In genomic region chr22:32411388-32411787, GRCh38 we compare ENCODE assay signal across 9 cellular contexts. TPM values are rescaled to one million over a fixed set of nuclear protein-coding genes. Genes with fewer than 3 reads are reported as not detected.
A peak's percentile ranks its signal among the peaks of the same experiment; 100 is the strongest.
DNase-seq lines count a peak whose midpoint lies in the region; ATAC-seq, FAIRE-seq and TF ChIP-seq lines count a peak whose summit lies in the region.
"Had no signal": no experiment of that assay in that cellular context is flagged by ENCODE, and none has a peak within 500 bp of the region (broad histone marks: within the 10 kb centered on the region; RNA-seq: fewer than 3 reads in every experiment).

No MANE protein-coding gene starts in this region.

- H3K4me3 Mint-ChIP-seq in stimulated activated naive B cell treated with anti-CD40 and anti-IgM and Interleukin-4, amounts not matched to agents 10 μg/mL and 1 μg/mL and 100 μg/mL, for 72 hours: peak overlapping the region; percentile 93 to 97

- peak overlapping the region; percentile 54 for H3K27ac ChIP-seq in HUES64 (ENCODE audit: low read depth, low read length)
- H3K27ac ChIP-seq in keratinocyte (ENCODE audit: control insufficient read depth, insufficient read depth, low read length): peak overlapping the region; percentile 96

- 3% methylated on average over 11 of the region's 11 CpGs for WGBS in HUES64

- intact Hi-C loops in posterior cingulate gyrus (cut with DNase I): no loop called here

- H3K4me1 ChIP-seq in HUES64 (ENCODE audit: insufficient read depth, low read length) (peaks cover 12% of the 10 kb centered on the region; the same call in 1 of the 2 replicates), adipocyte (ENCODE audit: control insufficient read depth, insufficient read depth, low read length) (peaks cover 22% of the 10 kb centered on the region), keratinocyte (ENCODE audit: control insufficient read depth, extremely low read depth, insufficient read depth, low read length) (peaks cover 25% of the 10 kb centered on the region)

- H3K4me1 Mint-ChIP-seq in stimulated activated naive B cell treated with anti-CD40 and anti-IgM and Interleukin-4, amounts not matched to agents 10 μg/mL and 1 μg/mL and 100 μg/mL, for 72 hours: peaks cover 27 to 49% of the 10 kb centered on the region in 2 donors

- peak overlapping the region; percentile 95 for H3K4me3 ChIP-seq in HUES64 (ENCODE audit: low read length)
- peak overlapping the region; percentile 94 for H3K4me3 ChIP-seq in adipocyte (ENCODE audit: low read length)
- H3K4me3 ChIP-seq in keratinocyte (ENCODE audit: control insufficient read depth in 2 of 3, extremely low read depth in 1 of 3, insufficient read depth in 2 of 3, low read depth in 1 of 3, low read length in 3 of 3): peak overlapping the region; percentile 96 to 99 (median 98)

- peak; percentile 60 for FAIRE-seq in keratinocyte (lab: Jason Lieb, UNC)
- FAIRE-seq: TTC549 had no signal

- no peak for TF ChIP-seq CTCF in keratinocyte (optimal IDR thresholded peaks at IDR 0.05 in 1 of 3, IDR thresholded peaks at IDR 0.05 in 1 of 3, conservative IDR thresholded peaks at IDR 0.05 in 1 of 3; ENCODE audit: extremely low read depth in 1 of 3, insufficient read depth in 2 of 3, low read length in 3 of 3)

- H3K36me3 ChIP-seq in HUES64 (ENCODE audit: insufficient read depth, low read length) (peaks cover 37% of the 10 kb centered on the region), adipocyte (ENCODE audit: control insufficient read depth, insufficient read depth, low read length, severe bottlenecking) (peaks cover 25% of the 10 kb centered on the region), keratinocyte (ENCODE audit: control insufficient read depth in 2 of 2, extremely low read depth in 1 of 2, insufficient read depth in 2 of 2, low read length in 2 of 2) (peaks cover 14 to 22% of the 10 kb centered on the region in 2 experiments)

- H3K27ac Mint-ChIP-seq in stimulated activated naive B cell treated with anti-CD40 and anti-IgM and Interleukin-4, amounts not matched to agents 10 μg/mL and 1 μg/mL and 100 μg/mL, for 72 hours: peak overlapping the region; percentile 97

- ATAC-seq in stimulated activated naive B cell treated with anti-CD40 and anti-IgM and Interleukin-4, amounts not matched to agents 10 μg/mL and 1 μg/mL and 100 μg/mL, for 72 hours (replicated peaks): peak in 1 of 2 donors; percentile 28
- ATAC-seq in GM21381 (IDR thresholded peaks at IDR 0.05; ENCODE audit: unreplicated experiment): no peak

- H2AFZ ChIP-seq in keratinocyte (ENCODE audit: control insufficient read depth, low read length): peak overlapping the region; percentile 72

- H3K4me2 ChIP-seq in keratinocyte (ENCODE audit: control insufficient read depth, extremely low read depth, insufficient read depth, low read depth, low read length): peak overlapping the region; percentile 97

- H3K9ac ChIP-seq in HUES64 (ENCODE audit: low read depth, low read length) (peak overlapping the region; percentile 90), adipocyte (ENCODE audit: low read length) (peak overlapping the region; percentile 96), keratinocyte (ENCODE audit: control insufficient read depth, extremely low read depth, insufficient read depth, low read length) (peak overlapping the region; percentile 96)

- H3K27me3 Mint-ChIP-seq in stimulated activated naive B cell treated with anti-CD40 and anti-IgM and Interleukin-4, amounts not matched to agents 10 μg/mL and 1 μg/mL and 100 μg/mL, for 72 hours: peaks cover 0 to 6% of the 10 kb centered on the region in 2 donors

- H3K36me3 Mint-ChIP-seq in stimulated activated naive B cell treated with anti-CD40 and anti-IgM and Interleukin-4, amounts not matched to agents 10 μg/mL and 1 μg/mL and 100 μg/mL, for 72 hours: peaks cover 10 to 27% of the 10 kb centered on the region in 2 donors

- H4K20me1 ChIP-seq in keratinocyte (ENCODE audit: control insufficient read depth, extremely low read depth, insufficient read depth, low read length): no peaks in the 10 kb centered on the region

- H3K9me3 Mint-ChIP-seq in stimulated activated naive B cell treated with anti-CD40 and anti-IgM and Interleukin-4, amounts not matched to agents 10 μg/mL and 1 μg/mL and 100 μg/mL, for 72 hours: peaks cover 0 to 2% of the 10 kb centered on the region in 2 donors

- peaks cover 2% of the 10 kb centered on the region for H3K9me1 ChIP-seq in keratinocyte (ENCODE audit: control insufficient read depth, extremely low read depth, insufficient read depth, low read length)

- DNase-seq in GM03348 (ENCODE audit: low spot score) (peak; percentile 20), adipocyte (ENCODE audit: low read depth) (peak; percentile 53), keratinocyte (ENCODE audit: low read depth, low spot score) (no peak), posterior cingulate gyrus (no peak), H4 (ENCODE audit: low spot score) (no peak)
- DNase-seq in stimulated activated naive B cell treated with anti-CD40 and anti-IgM and Interleukin-4, amounts not matched to agents 10 μg/mL and 1 μg/mL and 100 μg/mL, for 72 hours: no peak

- H3K27me3 ChIP-seq in HUES64 (ENCODE audit: insufficient read depth, low read length): peaks cover under 1% of the 10 kb centered on the region; the same call in 1 of the 2 replicates
- no peaks in the 10 kb centered on the region for H3K27me3 ChIP-seq in adipocyte (replicated peaks; ENCODE audit: control insufficient read depth, insufficient read depth, low read length)
- no peaks in the 10 kb centered on the region for H3K27me3 ChIP-seq in keratinocyte (ENCODE audit: control insufficient read depth, extremely low read depth, insufficient read depth, low read length)

- dilution Hi-C loops in keratinocyte (cut with MboI; ENCODE audit: extremely low pct_ligation_motif_present, low sequenced_read_pairs): no loop called here

- H3K9me3 ChIP-seq in HUES64 (ENCODE audit: insufficient read depth, low read depth, low read length) (no peaks in the 10 kb centered on the region), adipocyte (ENCODE audit: control insufficient read depth, low read length) (no peaks in the 10 kb centered on the region), keratinocyte (ENCODE audit: control insufficient read depth, low read depth, low read length) (no peaks in the 10 kb centered on the region)

- peaks cover 43% of the 10 kb centered on the region for H3K79me2 ChIP-seq in keratinocyte (ENCODE audit: control insufficient read depth, insufficient read depth, low read length)

RNA-seq across cellular contexts. Expression of gene RTCB, which starts 0.7 kb away (rescaled TPM):
- polyA plus RNA-seq in HUES64 (2013, experiment 1 of 2): 77.2 TPM
- polyA plus RNA-seq in HUES64 (2013, experiment 2 of 2): 80.8 TPM
- 117 to 143 TPM (median 122 TPM) in 3 replicates for polyA plus RNA-seq in keratinocyte
- 35.7 TPM for polyA plus RNA-seq in keratinocyte (2011; ENCODE audit: low read depth)
- 90.2 and 104 TPM in 2 replicates for polyA plus RNA-seq in keratinocyte (2011; cell fraction: cytosol; rRNA removed)
- polyA plus RNA-seq in keratinocyte (2011; cell fraction: nucleus; rRNA removed): 120 and 163 TPM in 2 replicates
- polyA plus RNA-seq in keratinocyte (2012; ENCODE audit: low replicate concordance): 77.7 and 83.0 TPM in 2 replicates
- polyA minus RNA-seq in keratinocyte: 60.8 to 113 TPM (median 77.1 TPM) in 3 replicates
- 38.9 TPM for polyA minus RNA-seq in keratinocyte (2011; cell fraction: cytosol; rRNA and poly(A)+ RNA removed)
- polyA minus RNA-seq in keratinocyte (2011; cell fraction: nucleus; rRNA and poly(A)+ RNA removed): 31.8 and 50.7 TPM in 2 replicates
- total RNA-seq in H4 (2014; rRNA removed; shearing (Covaris generic)): 93.7 and 110 TPM in 2 replicates

RNA-seq across cellular contexts. Expression of gene BPIFC, which starts 52.9 kb away (rescaled TPM):
- not detected for polyA plus RNA-seq in HUES64 (2013, experiment 1 of 2)
- not detected for polyA plus RNA-seq in HUES64 (2013, experiment 2 of 2)
- 0.57 to 1.9 TPM (median 1.3 TPM) in 3 replicates for polyA plus RNA-seq in keratinocyte
- polyA plus RNA-seq in keratinocyte (2011; ENCODE audit: low read depth): 10.0 TPM
- polyA plus RNA-seq in keratinocyte (2011; cell fraction: cytosol; rRNA removed): 0.26 and 0.94 TPM in 2 replicates
- 2.1 and 2.8 TPM in 2 replicates for polyA plus RNA-seq in keratinocyte (2011; cell fraction: nucleus; rRNA removed)
- 0.48 and 23.0 TPM in 2 replicates for polyA plus RNA-seq in keratinocyte (2012; ENCODE audit: low replicate concordance)
- polyA minus RNA-seq in keratinocyte: 0.26 to 0.99 TPM (median 0.61 TPM) in 3 replicates
- not detected for polyA minus RNA-seq in keratinocyte (2011; cell fraction: cytosol; rRNA and poly(A)+ RNA removed)
- 1.1 TPM in 2 replicates for polyA minus RNA-seq in keratinocyte (2011; cell fraction: nucleus; rRNA and poly(A)+ RNA removed)
- total RNA-seq in H4 (2014; rRNA removed; shearing (Covaris generic)): not detected in 2 replicates

RNA-seq across cellular contexts. Expression of gene RFPL3, which starts 53.7 kb away (rescaled TPM):
- polyA plus RNA-seq in HUES64 (2013, experiment 1 of 2): not detected
- not detected for polyA plus RNA-seq in HUES64 (2013, experiment 2 of 2)
- not detected in 3 replicates for polyA plus RNA-seq in keratinocyte
- not detected for polyA plus RNA-seq in keratinocyte (2011; ENCODE audit: low read depth)
- polyA plus RNA-seq in keratinocyte (2011; cell fraction: cytosol; rRNA removed): not detected in 2 replicates
- polyA plus RNA-seq in keratinocyte (2011; cell fraction: nucleus; rRNA removed): not detected in 2 replicates
- polyA plus RNA-seq in keratinocyte (2012; ENCODE audit: low replicate concordance): not detected in 2 replicates
- polyA minus RNA-seq in keratinocyte: not detected in 3 replicates
- polyA minus RNA-seq in keratinocyte (2011; cell fraction: cytosol; rRNA and poly(A)+ RNA removed): not detected
- polyA minus RNA-seq in keratinocyte (2011; cell fraction: nucleus; rRNA and poly(A)+ RNA removed): not detected in 2 replicates
- total RNA-seq in H4 (2014; rRNA removed; shearing (Covaris generic)): not detected in 2 replicates

Comparison
In these comparisons a context has a peak if more than half of its experiments do, and no peak if none do; other contexts are left out.
1. DNase-seq: peak in GM03348 (single experiment) and adipocyte (single experiment); none in keratinocyte (single experiment), stimulated activated naive B cell treated with anti-CD40 and anti-IgM and Interleukin-4, amounts not matched to agents 10 μg/mL and 1 μg/mL and 100 μg/mL, for 72 hours (single experiment), posterior cingulate gyrus (0 of 10) and H4 (single experiment).
2. Peak in every context shown above with its lines, with median percentiles within 50 percentile points of each other: H3K4me3 ChIP-seq and H3K9ac ChIP-seq.